11 cellular contexts compared by ENCODE assay signal in the genomic region with DNA sequence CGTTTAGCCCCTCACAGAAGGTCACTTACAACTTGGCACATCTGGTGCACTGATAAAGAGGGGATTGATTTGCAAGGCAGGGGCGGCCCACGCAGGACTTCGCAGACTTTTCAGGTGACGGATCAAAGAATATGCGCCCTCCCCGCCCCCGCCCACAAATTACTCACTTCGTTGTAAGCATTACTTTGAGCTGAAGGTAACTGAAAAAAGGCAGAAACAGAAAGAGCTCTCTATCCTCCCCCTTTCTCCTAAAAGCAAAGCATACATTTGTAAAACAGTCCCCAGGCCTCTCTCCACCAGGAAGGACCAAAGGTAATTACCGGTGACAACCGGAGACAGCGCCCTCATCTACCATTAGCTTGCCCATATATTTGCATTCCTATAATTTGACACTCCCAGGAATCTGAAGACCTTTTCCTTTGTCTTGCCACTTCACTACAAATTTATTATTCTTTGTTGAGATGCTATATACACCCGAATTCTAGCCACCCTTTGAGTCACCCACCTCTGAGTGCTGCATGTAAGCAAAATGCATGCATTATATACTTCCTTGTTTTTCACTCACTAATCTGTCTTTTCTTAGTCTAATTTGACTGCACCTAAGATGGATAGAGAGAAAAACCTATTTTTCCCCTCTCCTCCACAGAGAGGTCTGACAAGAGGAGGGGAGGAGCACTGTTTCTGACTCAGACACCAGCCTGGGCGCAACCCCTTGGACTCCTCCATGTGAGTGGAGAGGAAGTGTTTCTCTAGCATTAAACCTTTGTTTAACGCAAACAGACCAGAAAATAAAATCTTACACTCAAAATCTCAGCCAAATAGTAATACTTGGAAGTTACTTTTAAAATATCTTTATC.
DNase-seq lines count a peak whose midpoint lies in the region; ATAC-seq and TF ChIP-seq lines count a peak whose summit lies in the region.
"Had no signal": no experiment of that assay in that cellular context is flagged by ENCODE, and none has a peak within 500 bp of the region (broad histone marks: within the 10 kb centered on the region; RNA-seq: fewer than 3 reads in every experiment).

No MANE protein-coding gene starts in this region.

- no peaks in the 10 kb centered on the region for H3K79me2 ChIP-seq in hepatocyte

- H2AFZ ChIP-seq in hepatocyte: no peak overlapping the region

- DNase-seq in activated CD8-positive, alpha-beta memory T cell treated with anti-CD3 and anti-CD28 coated beads for 24 hours: peak; percentile 72
- DNase-seq in iPS DF 6.9 (ENCODE audit: low read depth, low spot score) (peak; percentile 48), hepatocyte (ENCODE audit: low spot score) (no peak), SIG-M5 treated with dmso at 0.1 percent for 504 hours (lab: John Stamatoyannopoulos, UW; ENCODE audit: unreplicated experiment) (no peak)
- peak; percentile 73 for DNase-seq in stimulated activated CD4-positive, alpha-beta T cell treated with anti-CD3 and anti-CD28 coated beads, Interleukin-4, amount 100 ng/mL, for 1 hour
- DNase-seq: dermis blood vessel endothelial cell, hippocampal formation, Peyer's patch had no signal

- H3K9me3 ChIP-seq in HUES48 (ENCODE audit: control insufficient read depth, insufficient read depth, low read length) (no peaks in the 10 kb centered on the region), iPS DF 6.9 (ENCODE audit: control insufficient read depth, insufficient read depth, low read length) (no peaks in the 10 kb centered on the region), hepatocyte (ENCODE audit: low read depth) (no peaks in the 10 kb centered on the region)
- H3K9me3 ChIP-seq: Peyer's patch had no signal

- no peak overlapping the region for H3K9ac ChIP-seq in HUES48 (ENCODE audit: low read depth, low read length)

- no peak for TF ChIP-seq CTCF in hepatocyte (IDR thresholded peaks at IDR 0.05; ENCODE audit: poor library complexity)

- no peak for ATAC-seq in HG02884 (IDR thresholded peaks at IDR 0.05; ENCODE audit: unreplicated experiment)
- no peak for ATAC-seq in SK-N-SH treated with all-trans-retinoic acid at 6 μM for 48 hours

- no peak overlapping the region for H3K4me2 ChIP-seq in hepatocyte

- no peaks in the 10 kb centered on the region for H4K20me1 ChIP-seq in hepatocyte (ENCODE audit: insufficient read depth, poor library complexity, severe bottlenecking)

- H3K27me3 ChIP-seq in HUES48 (ENCODE audit: control insufficient read depth, insufficient read depth, low read length) (no peaks in the 10 kb centered on the region), iPS DF 6.9 (ENCODE audit: control insufficient read depth, insufficient read depth, low read length) (no peaks in the 10 kb centered on the region), hepatocyte (no peaks in the 10 kb centered on the region)
- H3K27me3 ChIP-seq: Peyer's patch had no signal

- H3K9me2 ChIP-seq in hepatocyte (replicated peaks; ENCODE audit: insufficient read depth): no peaks in the 10 kb centered on the region

- H3K4me1 ChIP-seq in HUES48 (ENCODE audit: control insufficient read depth, insufficient read depth, low read length) (peaks cover 26% of the 10 kb centered on the region), iPS DF 6.9 (ENCODE audit: control insufficient read depth, insufficient read depth, low read length) (peaks cover 3% of the 10 kb centered on the region; the same call in 1 of the 2 replicates), hepatocyte (ENCODE audit: insufficient read depth) (no peaks in the 10 kb centered on the region)
- H3K4me1 ChIP-seq: Peyer's patch had no signal

- peak overlapping the region; percentile 90 for H3K27ac ChIP-seq in HUES48 (ENCODE audit: low read depth, low read length)
- H3K27ac ChIP-seq in iPS DF 6.9 (ENCODE audit: low read length): no peak overlapping the region
- no peak overlapping the region for H3K27ac ChIP-seq in hepatocyte
- H3K27ac ChIP-seq: Peyer's patch had no signal

- H3K36me3 ChIP-seq in HUES48 (ENCODE audit: control insufficient read depth, insufficient read depth, low read length): no peaks in the 10 kb centered on the region
- no peaks in the 10 kb centered on the region for H3K36me3 ChIP-seq in iPS DF 6.9 (ENCODE audit: control insufficient read depth, insufficient read depth, low read length)
- no peaks in the 10 kb centered on the region for H3K36me3 ChIP-seq in hepatocyte (replicated peaks; ENCODE audit: insufficient read depth, low read depth)
- H3K36me3 ChIP-seq: Peyer's patch had no signal

- WGBS in iPS DF 6.9 (ENCODE audit: insufficient coverage, insufficient read length): no CpG with 5 or more reads among the region's 15 CpGs
- WGBS in hepatocyte (ENCODE audit: low lambda C conversion rate, missing lambda C conversion rate): 52% methylated on average over 14 of the region's 15 CpGs

- H3K4me3 ChIP-seq in HUES48 (ENCODE audit: low read depth, low read length) (peak overlapping the region; percentile 6), iPS DF 6.9 (ENCODE audit: low read length) (no peak overlapping the region), hepatocyte (no peak overlapping the region)
- H3K4me3 ChIP-seq: Peyer's patch had no signal

TF ChIP-seq in SK-N-SH treated with all-trans-retinoic acid at 6 μM for 48 hours, 23 proteins besides CTCF, POLR2A, EP300 and RAD21:
- TF ChIP-seq PPARA (CRISPR knock-in tag; IDR thresholded peaks at IDR 0.05; ENCODE audit: borderline replicate concordance) (no peak), RARB (CRISPR knock-in tag; IDR thresholded peaks at IDR 0.05) (no peak), ISL1 (CRISPR knock-in tag; IDR thresholded peaks at IDR 0.05) (no peak), ZNF70 (CRISPR knock-in tag; IDR thresholded peaks at IDR 0.05) (no peak), ARNTL (CRISPR knock-in tag; IDR thresholded peaks at IDR 0.05; ENCODE audit: borderline replicate concordance, low read depth) (no peak), OSR1 (CRISPR knock-in tag; IDR thresholded peaks at IDR 0.05) (no peak), TCF4 (CRISPR knock-in tag; IDR thresholded peaks at IDR 0.05; ENCODE audit: borderline replicate concordance) (no peak), TOX (CRISPR knock-in tag; IDR thresholded peaks at IDR 0.05; ENCODE audit: borderline replicate concordance) (no peak)
- TF ChIP-seq, protein P1, sequence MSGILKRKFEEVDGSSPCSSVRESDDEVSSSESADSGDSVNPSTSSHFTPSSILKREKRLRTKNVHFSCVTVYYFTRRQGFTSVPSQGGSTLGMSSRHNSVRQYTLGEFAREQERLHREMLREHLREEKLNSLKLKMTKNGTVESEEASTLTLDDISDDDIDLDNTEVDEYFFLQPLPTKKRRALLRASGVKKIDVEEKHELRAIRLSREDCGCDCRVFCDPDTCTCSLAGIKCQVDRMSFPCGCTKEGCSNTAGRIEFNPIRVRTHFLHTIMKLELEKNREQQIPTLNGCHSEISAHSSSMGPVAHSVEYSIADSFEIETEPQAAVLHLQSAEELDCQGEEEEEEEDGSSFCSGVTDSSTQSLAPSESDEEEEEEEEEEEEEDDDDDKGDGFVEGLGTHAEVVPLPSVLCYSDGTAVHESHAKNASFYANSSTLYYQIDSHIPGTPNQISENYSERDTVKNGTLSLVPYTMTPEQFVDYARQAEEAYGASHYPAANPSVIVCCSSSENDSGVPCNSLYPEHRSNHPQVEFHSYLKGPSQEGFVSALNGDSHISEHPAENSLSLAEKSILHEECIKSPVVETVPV (CRISPR knock-in tag; IDR thresholded peaks at IDR 0.05): no peak
- TF ChIP-seq, protein P2, sequence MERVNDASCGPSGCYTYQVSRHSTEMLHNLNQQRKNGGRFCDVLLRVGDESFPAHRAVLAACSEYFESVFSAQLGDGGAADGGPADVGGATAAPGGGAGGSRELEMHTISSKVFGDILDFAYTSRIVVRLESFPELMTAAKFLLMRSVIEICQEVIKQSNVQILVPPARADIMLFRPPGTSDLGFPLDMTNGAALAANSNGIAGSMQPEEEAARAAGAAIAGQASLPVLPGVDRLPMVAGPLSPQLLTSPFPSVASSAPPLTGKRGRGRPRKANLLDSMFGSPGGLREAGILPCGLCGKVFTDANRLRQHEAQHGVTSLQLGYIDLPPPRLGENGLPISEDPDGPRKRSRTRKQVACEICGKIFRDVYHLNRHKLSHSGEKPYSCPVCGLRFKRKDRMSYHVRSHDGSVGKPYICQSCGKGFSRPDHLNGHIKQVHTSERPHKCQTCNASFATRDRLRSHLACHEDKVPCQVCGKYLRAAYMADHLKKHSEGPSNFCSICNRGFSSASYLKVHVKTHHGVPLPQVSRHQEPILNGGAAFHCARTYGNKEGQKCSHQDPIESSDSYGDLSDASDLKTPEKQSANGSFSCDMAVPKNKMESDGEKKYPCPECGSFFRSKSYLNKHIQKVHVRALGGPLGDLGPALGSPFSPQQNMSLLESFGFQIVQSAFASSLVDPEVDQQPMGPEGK (CRISPR knock-in tag; IDR thresholded peaks at IDR 0.05; ENCODE audit: borderline replicate concordance): no peak

Comparison
In these comparisons a context has a peak if more than half of its experiments do, and no peak if none do; other contexts are left out.
1. DNase-seq: peak in activated CD8-positive, alpha-beta memory T cell treated with anti-CD3 and anti-CD28 coated beads for 24 hours (single experiment), iPS DF 6.9 (single experiment) and stimulated activated CD4-positive, alpha-beta T cell treated with anti-CD3 and anti-CD28 coated beads, Interleukin-4, amount 100 ng/mL, for 1 hour (single experiment); none in hepatocyte (single experiment) and SIG-M5 treated with dmso at 0.1 percent for 504 hours (single experiment).